ENCODE assay signal across 8 cellular contexts in genomic region chr6:28161410-28162079, GRCh38. TPM values are rescaled to one million over a fixed set of nuclear protein-coding genes. Genes with fewer than 3 reads are reported as not detected.
DNase-seq lines count a peak whose midpoint lies in the region; ATAC-seq and TF ChIP-seq lines count a peak whose summit lies in the region.

No MANE protein-coding gene starts in this region.

- no peaks in the 10 kb centered on the region for H3K27me3 ChIP-seq in CD8-positive, alpha-beta memory T cell (ENCODE audit: insufficient read depth, low read length, poor library complexity, severe bottlenecking)
- H3K27me3 ChIP-seq in adipocyte (replicated peaks; ENCODE audit: control insufficient read depth, insufficient read depth, low read length) (no peaks in the 10 kb centered on the region), right atrium auricular region (no peaks in the 10 kb centered on the region), rectal smooth muscle tissue (ENCODE audit: control insufficient read depth, insufficient read depth, low read length) (no peaks in the 10 kb centered on the region), vagina (no peaks in the 10 kb centered on the region)

- peak; percentile 58 to 80 (median 74) for DNase-seq in CD8-positive, alpha-beta memory T cell
- DNase-seq in T-cell (peak; percentile 63 to 88 (median 79)), adipocyte (ENCODE audit: low read depth) (peak; percentile 86), right atrium auricular region (ENCODE audit: low spot score) (peak; percentile 69), vagina (ENCODE audit: extremely low spot score in 2 of 2) (no peak)

- H3K4me3 ChIP-seq in CD8-positive, alpha-beta memory T cell (ENCODE audit: low read length), result peak overlapping the region; percentile 74
- H3K4me3 ChIP-seq in adipocyte (ENCODE audit: low read length) (peak overlapping the region; percentile 90), right atrium auricular region (peak overlapping the region; percentile 41 to 52), rectal smooth muscle tissue (ENCODE audit: low read length) (peak overlapping the region; percentile 74), vagina (peak overlapping the region; percentile 44 to 51)

- H3K36me3 Mint-ChIP-seq in CD8-positive, alpha-beta memory T cell, result peaks cover 20 to 29% (median 23%) of the 10 kb centered on the region in 3 donors
- H3K36me3 Mint-ChIP-seq in IgD-negative memory B cell, result peaks cover 22% of the 10 kb centered on the region
- H3K36me3 Mint-ChIP-seq in T-cell, result peaks cover 33% of the 10 kb centered on the region

- peak overlapping the region in 2 of 8 donors; percentile 46 to 48 for H3K27ac Mint-ChIP-seq in CD8-positive, alpha-beta memory T cell
- peak overlapping the region; percentile 5 to 81 (median 8) for H3K27ac Mint-ChIP-seq in IgD-negative memory B cell
- peak overlapping the region in 1 of 2 donors; percentile 61 for H3K27ac Mint-ChIP-seq in T-cell

- intact Hi-C loops in vagina (cut with DNase I), result no loop called here

- H3K27ac ChIP-seq in CD8-positive, alpha-beta memory T cell (ENCODE audit: low read depth, low read length), result peak overlapping the region; percentile 14
- H3K27ac ChIP-seq in right atrium auricular region (peak overlapping the region in 1 of 2 donors; percentile 0), rectal smooth muscle tissue (ENCODE audit: low read depth, low read length) (no peak overlapping the region), vagina (peak overlapping the region; percentile 2)

- H3K4me1 Mint-ChIP-seq in CD8-positive, alpha-beta memory T cell, result peaks cover 12 to 15% (median 15%) of the 10 kb centered on the region in 3 donors
- H3K4me1 Mint-ChIP-seq in IgD-negative memory B cell (peaks cover 7 to 13% (median 12%) of the 10 kb centered on the region in 3 donors), T-cell (peaks cover 15 to 18% (median 17%) of the 10 kb centered on the region in 3 donors)

- H3K9me3 Mint-ChIP-seq in CD8-positive, alpha-beta memory T cell, result peaks cover 0 to 3% (median 0%) of the 10 kb centered on the region in 5 donors
- peaks cover 3 to 22% (median 5%) of the 10 kb centered on the region in 3 donors for H3K9me3 Mint-ChIP-seq in IgD-negative memory B cell
- H3K9me3 Mint-ChIP-seq in T-cell, result peaks cover 3 to 9% (median 9%) of the 10 kb centered on the region in 3 donors

- TF ChIP-seq POLR2A in vagina (IDR thresholded peaks at IDR 0.05), result no peak

- no peaks in the 10 kb centered on the region for H3K9me3 ChIP-seq in CD8-positive, alpha-beta memory T cell (ENCODE audit: low read length)
- peaks cover under 1% of the 10 kb centered on the region for H3K9me3 ChIP-seq in adipocyte (ENCODE audit: control insufficient read depth, low read length)
- no peaks in the 10 kb centered on the region for H3K9me3 ChIP-seq in right atrium auricular region
- no peaks in the 10 kb centered on the region for H3K9me3 ChIP-seq in vagina

- H3K36me3 ChIP-seq in CD8-positive, alpha-beta memory T cell (ENCODE audit: insufficient read depth, low read length), result no peaks in the 10 kb centered on the region
- H3K36me3 ChIP-seq in adipocyte (ENCODE audit: control insufficient read depth, insufficient read depth, low read length, severe bottlenecking) (peaks cover 25% of the 10 kb centered on the region), right atrium auricular region (peaks cover 8% of the 10 kb centered on the region), rectal smooth muscle tissue (ENCODE audit: control insufficient read depth, insufficient read depth, low read length) (no peaks in the 10 kb centered on the region), vagina (peaks cover 0 to under 1% of the 10 kb centered on the region in 2 donors)

- peaks cover 12% of the 10 kb centered on the region for H3K4me1 ChIP-seq in CD8-positive, alpha-beta memory T cell (ENCODE audit: insufficient read depth, low read length)
- H3K4me1 ChIP-seq in adipocyte (ENCODE audit: control insufficient read depth, insufficient read depth, low read length) (peaks cover 12% of the 10 kb centered on the region), right atrium auricular region (peaks cover 0 to 14% of the 10 kb centered on the region in 2 donors), rectal smooth muscle tissue (ENCODE audit: control insufficient read depth, insufficient read depth, low read length) (no peaks in the 10 kb centered on the region), vagina (peaks cover 15% of the 10 kb centered on the region)

- H3K4me3 Mint-ChIP-seq in CD8-positive, alpha-beta memory T cell, result peak overlapping the region; percentile 35 to 87 (median 75)
- H3K4me3 Mint-ChIP-seq in IgD-negative memory B cell, result peak overlapping the region; percentile 29 to 93 (median 80)
- H3K4me3 Mint-ChIP-seq in T-cell, result peak overlapping the region; percentile 71 to 78 (median 71)

- peaks cover 0 to 8% of the 10 kb centered on the region in 2 donors for H3K27me3 Mint-ChIP-seq in CD8-positive, alpha-beta memory T cell
- H3K27me3 Mint-ChIP-seq in IgD-negative memory B cell (no peaks in the 10 kb centered on the region), T-cell (peaks cover 4 to 5% of the 10 kb centered on the region in 2 donors)

- POLR2A ChIA-PET in CD8-positive, alpha-beta memory T cell (lab: Charles Lee), result interaction anchor here (0.5 kb wide), 1 partner anchor 63 kb away, joined by 5 read pairs; no protein-coding TSS in a partner anchor
- POLR2A ChIA-PET in T-cell (lab: Charles Lee), result interaction anchor here (0.6 kb wide), 2 partner anchors 43 to 770 kb away, joined by 3 to 9 read pairs; no protein-coding TSS in a partner anchor

- CTCF ChIA-PET in CD8-positive, alpha-beta memory T cell (lab: Charles Lee), result interaction anchor here (1.2 to 1.4 kb wide), 2 partner anchors 57 to 194 kb away, joined by 3 to 4 read pairs; no protein-coding TSS in a partner anchor
- CTCF ChIA-PET in T-cell (lab: Charles Lee), result interaction anchor here in 1 of 2 donors (1.4 kb wide), 1 partner anchor 56 kb away, joined by 4 read pairs; no protein-coding TSS in a partner anchor

- ATAC-seq in GM21381 (IDR thresholded peaks at IDR 0.05; ENCODE audit: unreplicated experiment), result peak; percentile 95
- ATAC-seq in T-cell (replicated peaks in 1 of 4), result peak; percentile 89 to 98 (median 98)

- TF ChIP-seq CTCF in right atrium auricular region (IDR thresholded peaks at IDR 0.05), result no peak
- TF ChIP-seq CTCF in vagina (IDR thresholded peaks at IDR 0.05), result no peak

- H3K9ac ChIP-seq in adipocyte (ENCODE audit: low read length), result peak overlapping the region; percentile 84
- H3K9ac ChIP-seq in rectal smooth muscle tissue (ENCODE audit: low read length), result peak overlapping the region; percentile 5

RNA-seq across cellular contexts. Expression of gene ZKSCAN8, which starts 19.9 kb away (rescaled TPM):
- 10 to 100 TPM; 15.6 to 17.4 TPM for total RNA-seq in CD8-positive, alpha-beta memory T cell
- polyA plus RNA-seq in CD8-positive, alpha-beta memory T cell, result 1.9 TPM
- 0.85 TPM for polyA plus RNA-seq in IgD-negative memory B cell
- 10 to 100 TPM; 23.3 to 35.7 (median 35.0) TPM for total RNA-seq in T-cell
- 10 to 100 TPM; 10.4 to 13.1 TPM for total RNA-seq in right atrium auricular region
- 14.5 TPM for total RNA-seq in vagina

RNA-seq across cellular contexts. Expression of gene ZSCAN16, which starts 37.1 kb away (rescaled TPM):
- total RNA-seq in CD8-positive, alpha-beta memory T cell, result 1 to 10 TPM; 5.3 to 5.8 TPM
- polyA plus RNA-seq in CD8-positive, alpha-beta memory T cell, result 11.5 TPM
- polyA plus RNA-seq in IgD-negative memory B cell, result 14.3 TPM
- total RNA-seq in T-cell, result 10 to 100 TPM in 3 of 5 donors, 1 to 10 TPM in 2; 5.9 to 13.1 (median 10.7) TPM
- total RNA-seq in right atrium auricular region, result 1 to 10 TPM; 1.2 to 3.1 TPM
- 1.2 TPM for total RNA-seq in vagina

Comparison
In these comparisons a context has a peak if more than half of its experiments do, and no peak if none do; other contexts are left out.
1. DNase-seq: peak in CD8-positive, alpha-beta memory T cell (5 of 5), T-cell (34 of 34), adipocyte (single experiment) and right atrium auricular region (single experiment); none in vagina (0 of 2).
2. Peak in every context shown above with its lines, with median percentiles within 50 percentile points of each other: H3K4me3 ChIP-seq and H3K4me3 Mint-ChIP-seq.